8 cellular contexts compared by ENCODE assay signal in genomic region chr5:158819840-158820620, GRCh38.
A peak's percentile ranks its signal among the peaks of the same experiment; 100 is the strongest.
DNase-seq lines count a peak whose midpoint lies in the region; ATAC-seq and TF ChIP-seq lines count a peak whose summit lies in the region.

No MANE protein-coding gene starts in this region.

- H3K36me3 ChIP-seq in mucosa of descending colon (ENCODE audit: low read depth): no peaks in the 10 kb centered on the region

- H3K4me3 ChIP-seq in mucosa of descending colon: no peak overlapping the region

- DNase-seq in OCI-M1 (lab: John Stamatoyannopoulos, UW): peak; percentile 1
- no peak for DNase-seq in mucosa of descending colon
- DNase-seq in SW 1271 (lab: John Stamatoyannopoulos, UW): no peak
- DNase-seq in SK-N-DZ (ENCODE audit: low spot score): no peak
- DNase-seq in DMS153 (lab: John Stamatoyannopoulos, UW): no peak
- DNase-seq in HPDE6-E6E7 (ENCODE audit: extremely low spot score): no peak

- intact Hi-C loops in mucosa of descending colon (cut with DNase I, micrococcal nuclease): no loop called here

- no peaks in the 10 kb centered on the region for H3K9me3 ChIP-seq in mucosa of descending colon

- H3K4me1 ChIP-seq in mucosa of descending colon (ENCODE audit: low read depth): no peaks in the 10 kb centered on the region

- ATAC-seq in GM18520 (IDR thresholded peaks at IDR 0.05; ENCODE audit: unreplicated experiment) (peak; percentile 76), HG02588 (IDR thresholded peaks at IDR 0.05; ENCODE audit: unreplicated experiment) (peak; percentile 74), mucosa of descending colon (peak; percentile 44)

- TF ChIP-seq CTCF in mucosa of descending colon (IDR thresholded peaks at IDR 0.05): no peak
